ENCODE assay signal across 8 cellular contexts in the genomic region with DNA sequence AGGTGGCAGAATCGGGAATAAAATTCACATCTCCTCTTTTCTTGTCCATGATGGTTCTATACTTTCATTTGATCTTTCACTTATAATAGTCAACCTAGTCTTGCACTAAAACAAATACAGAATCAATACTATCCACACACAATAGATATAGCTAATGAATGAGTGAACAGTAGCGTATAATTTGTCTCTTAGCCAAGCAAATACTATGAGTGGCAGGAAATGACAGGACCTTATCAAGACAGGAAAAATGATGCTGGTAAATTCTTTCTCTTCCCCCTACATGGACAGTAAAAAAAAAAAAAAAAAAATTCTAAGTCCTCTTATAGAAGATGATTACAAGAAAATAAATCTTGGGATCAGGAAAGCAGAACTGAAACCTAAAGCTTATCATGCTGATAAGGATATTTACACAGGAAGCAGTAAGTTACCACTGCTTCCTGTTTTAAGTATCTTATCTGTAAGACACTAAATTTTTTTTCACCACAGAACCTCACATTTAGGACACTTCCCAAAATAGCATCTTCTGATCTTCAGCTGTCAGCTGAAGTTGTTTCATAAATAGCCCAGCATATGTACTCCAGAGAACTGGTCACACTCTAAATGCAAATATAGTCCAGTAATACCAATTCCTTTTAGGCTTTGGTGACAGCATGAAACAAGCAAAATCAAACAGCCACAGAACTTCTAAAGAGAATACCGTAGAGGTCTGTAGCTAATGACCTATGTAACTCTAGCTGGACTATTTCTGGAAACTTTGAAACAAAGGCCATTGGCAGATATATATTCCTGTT. TPM values are rescaled to one million over a fixed set of nuclear protein-coding genes. Genes with fewer than 3 reads are reported as not detected.
A peak's percentile ranks its signal among the peaks of the same experiment; 100 is the strongest.
DNase-seq lines count a peak whose midpoint lies in the region; ATAC-seq, FAIRE-seq and TF ChIP-seq lines count a peak whose summit lies in the region.

No MANE protein-coding gene starts in this region.

- peaks cover 0 to 11% (median 0%) of the 10 kb centered on the region in 5 donors for H3K9me3 ChIP-seq in subcutaneous abdominal adipose tissue (ENCODE audit: control insufficient read depth in 5 of 5, low read length in 5 of 5)

- POLR2A ChIA-PET in activated CD4-positive, alpha-beta T cell treated with anti-CD3 and anti-CD28 coated beads, Interleukin-2, amount 10 ng/mL, durations not matched to agents 7 days and 5 days (lab: Charles Lee) = no interaction called here

- CTCF ChIA-PET in activated CD4-positive, alpha-beta T cell treated with anti-CD3 and anti-CD28 coated beads, Interleukin-2, amount 10 ng/mL, durations not matched to agents 7 days and 5 days (lab: Charles Lee) = interaction anchor here (0.7 to 2.1 kb wide), 7 partner anchors 10 to 213 kb away, joined by 3 to 10 read pairs (median 3); no protein-coding TSS in a partner anchor

- H3K27ac Mint-ChIP-seq in activated CD4-positive, alpha-beta T cell treated with anti-CD3 and anti-CD28 coated beads, Interleukin-2, amount 10 ng/mL, durations not matched to agents 7 days and 5 days = peak overlapping the region; percentile 81

- H3K27me3 Mint-ChIP-seq in activated CD4-positive, alpha-beta T cell treated with anti-CD3 and anti-CD28 coated beads, Interleukin-2, amount 10 ng/mL, durations not matched to agents 7 days and 5 days = no peaks in the 10 kb centered on the region

- no peak overlapping the region for H3K4me3 ChIP-seq in fibroblast of the aortic adventitia (ENCODE audit: low read depth, low read length)
- H3K4me3 ChIP-seq in subcutaneous abdominal adipose tissue (ENCODE audit: low read depth in 1 of 5, low read length in 5 of 5) = no peak overlapping the region

- FAIRE-seq in RCC 7860 (lab: Jason Lieb, UNC) = peak; percentile 58

- no peak for DNase-seq in activated CD4-positive, alpha-beta T cell treated with anti-CD3 and anti-CD28 coated beads, Interleukin-2, amount 10 ng/mL, durations not matched to agents 7 days and 5 days
- DNase-seq in activated CD4-positive, alpha-beta T cell treated with anti-CD3 and anti-CD28 coated beads for 4 hours = no peak
- DNase-seq in RCC 7860 (ENCODE audit: low spot score) (peak; percentile 20), fibroblast of the aortic adventitia (ENCODE audit: low read depth) (peak; percentile 42)
- DNase-seq in stimulated activated naive CD4-positive, alpha-beta T cell treated with Interleukin-2 at 50 U/mL for 16 hours (lab: John Stamatoyannopoulos, UW) = no peak
- no peak for DNase-seq in stimulated activated CD4-positive, alpha-beta T cell treated with anti-CD3 and anti-CD28 coated beads, Interleukin-2, amount 100 ng/mL, for 48 hours

- H3K27ac ChIP-seq in subcutaneous abdominal adipose tissue (ENCODE audit: low read depth, low read length) = peak overlapping the region; percentile 63

- H3K36me3 ChIP-seq in subcutaneous abdominal adipose tissue (ENCODE audit: control insufficient read depth in 5 of 5, insufficient read depth in 5 of 5, low read length in 5 of 5) = peaks cover 0 to 20% (median 11%) of the 10 kb centered on the region in 5 donors

- no peaks in the 10 kb centered on the region for H3K27me3 ChIP-seq in subcutaneous abdominal adipose tissue (ENCODE audit: control insufficient read depth in 5 of 5, insufficient read depth in 4 of 5, low read length in 5 of 5)

- TF ChIP-seq CTCF in fibroblast of the aortic adventitia (IDR thresholded peaks at IDR 0.05; ENCODE audit: insufficient read depth, low read length) = no peak

- H3K4me1 ChIP-seq in subcutaneous abdominal adipose tissue (ENCODE audit: control insufficient read depth in 5 of 5, insufficient read depth in 5 of 5, low read length in 5 of 5) = peaks cover 4 to 42% (median 20%) of the 10 kb centered on the region in 5 donors

- peak; percentile 98 for ATAC-seq in HG02981 (IDR thresholded peaks at IDR 0.05; ENCODE audit: unreplicated experiment)

- H3K9me3 Mint-ChIP-seq in activated CD4-positive, alpha-beta T cell treated with anti-CD3 and anti-CD28 coated beads, Interleukin-2, amount 10 ng/mL, durations not matched to agents 7 days and 5 days = peaks cover 14% of the 10 kb centered on the region

- peak overlapping the region; percentile 56 for H3K4me3 Mint-ChIP-seq in activated CD4-positive, alpha-beta T cell treated with anti-CD3 and anti-CD28 coated beads, Interleukin-2, amount 10 ng/mL, durations not matched to agents 7 days and 5 days

- peaks cover 33% of the 10 kb centered on the region for H3K4me1 Mint-ChIP-seq in activated CD4-positive, alpha-beta T cell treated with anti-CD3 and anti-CD28 coated beads, Interleukin-2, amount 10 ng/mL, durations not matched to agents 7 days and 5 days

- H3K9ac ChIP-seq in subcutaneous abdominal adipose tissue (ENCODE audit: low read length in 5 of 5) = peak overlapping the region in 2 of 5 donors; percentile 11 to 28

- peaks cover 34% of the 10 kb centered on the region for H3K36me3 Mint-ChIP-seq in activated CD4-positive, alpha-beta T cell treated with anti-CD3 and anti-CD28 coated beads, Interleukin-2, amount 10 ng/mL, durations not matched to agents 7 days and 5 days (ENCODE audit: low read depth)

RNA-seq across cellular contexts. Expression of gene IRS1, which starts 27.0 kb away (rescaled TPM):
- 1 to 10 TPM; 6.6 to 6.9 TPM for total RNA-seq in activated CD4-positive, alpha-beta T cell treated with anti-CD3 and anti-CD28 coated beads, Interleukin-2, amount 10 ng/mL, durations not matched to agents 7 days and 5 days
- total RNA-seq in fibroblast of the aortic adventitia (ENCODE audit: low replicate concordance) = 8.2 and 29.7 TPM in 2 replicates

Comparison
In these comparisons a context has a peak if more than half of its experiments do, and no peak if none do; other contexts are left out.
1. DNase-seq: peak in RCC 7860 (single experiment) and fibroblast of the aortic adventitia (single experiment); none in activated CD4-positive, alpha-beta T cell treated with anti-CD3 and anti-CD28 coated beads, Interleukin-2, amount 10 ng/mL, durations not matched to agents 7 days and 5 days (single experiment), activated CD4-positive, alpha-beta T cell treated with anti-CD3 and anti-CD28 coated beads for 4 hours (0 of 2), stimulated activated naive CD4-positive, alpha-beta T cell treated with Interleukin-2 at 50 U/mL for 16 hours (single experiment) and stimulated activated CD4-positive, alpha-beta T cell treated with anti-CD3 and anti-CD28 coated beads, Interleukin-2, amount 100 ng/mL, for 48 hours (0 of 2).